Comparison of ENCODE assay signal across 23 cellular contexts in the genomic region with DNA sequence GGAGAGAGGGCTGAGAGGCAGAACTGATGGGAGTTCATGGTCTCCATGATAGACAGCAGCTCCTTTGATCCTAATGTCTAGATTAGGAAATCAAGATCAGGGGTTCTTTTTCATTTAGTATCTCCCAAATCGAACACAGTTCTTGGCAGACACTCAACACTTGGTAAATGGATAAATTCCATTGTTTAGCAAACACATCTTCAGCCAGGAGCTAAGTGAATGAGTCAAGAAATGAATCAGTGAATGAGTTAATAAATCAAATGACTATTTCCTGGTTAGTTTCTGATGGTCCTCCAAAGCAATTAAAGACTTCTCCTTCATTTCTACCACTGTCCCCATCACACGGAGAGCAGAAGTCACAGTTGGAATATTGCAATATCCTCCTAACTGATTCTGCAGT.
"Had no signal": no experiment of that assay in that cellular context is flagged by ENCODE, and none has a peak within 500 bp of the region (broad histone marks: within the 10 kb centered on the region; RNA-seq: fewer than 3 reads in every experiment).

No MANE protein-coding gene starts in this region.

- H3K27me3 ChIP-seq: gastrocnemius medialis, left lung, neutrophil, right atrium auricular region, stomach, thyroid gland, vagina had no signal

- H3K79me2 ChIP-seq: parathyroid adenoma had no signal

- DNase-seq: dermis blood vessel endothelial cell; effector memory CD8-positive, alpha-beta T cell; foreskin fibroblast; gastrocnemius medialis; head of caudate nucleus; kidney; left cardiac atrium; left lung; mesenchymal stem cell; mucosa of descending colon; naive B cell; stimulated activated CD4-positive, alpha-beta T cell treated with anti-CD3 and anti-CD28 coated beads, Interleukin-2, amount 100 ng/mL, for 24 hours; stimulated activated CD4-positive, alpha-beta T cell treated with anti-CD3 and anti-CD28 coated beads, Interleukin-4, amount 100 ng/mL, for 24 hours; stimulated activated naive CD4-positive, alpha-beta T cell treated with Interleukin-2 at 50 U/mL for 16 hours; stomach; thyroid gland; trophoblast cell had no signal

- H3K4me1 ChIP-seq: left lung, parathyroid adenoma, thyroid gland, vagina had no signal

- H3K4me3 ChIP-seq: coronary artery, gastrocnemius medialis, left lung, mucosa of descending colon, right atrium auricular region, stomach, thyroid gland, vagina had no signal

- H3K27ac ChIP-seq: coronary artery, gastrocnemius medialis, left lung, neutrophil, parathyroid adenoma, right atrium auricular region, stomach, thyroid gland, vagina had no signal

- H3K36me3 ChIP-seq: gastrocnemius medialis, left lung, neutrophil, right atrium auricular region, stomach, thyroid gland, vagina had no signal

- H2AFZ ChIP-seq: parathyroid adenoma had no signal

- H3K9ac ChIP-seq: parathyroid adenoma had no signal

- FAIRE-seq: endometrium, kidney had no signal

- H3K9me3 ChIP-seq: gastrocnemius medialis, left lung, mucosa of descending colon, neutrophil, right atrium auricular region, stomach, thyroid gland, vagina had no signal
